Comparison of ENCODE assay signal across 13 cellular contexts in genomic region chr2:168030862-168031624, GRCh38.
A peak's percentile ranks its signal among the peaks of the same experiment; 100 is the strongest.
DNase-seq lines count a peak whose midpoint lies in the region; ATAC-seq, FAIRE-seq and TF ChIP-seq lines count a peak whose summit lies in the region.
"Had no signal": no experiment of that assay in that cellular context is flagged by ENCODE, and none has a peak within 500 bp of the region (broad histone marks: within the 10 kb centered on the region; RNA-seq: fewer than 3 reads in every experiment).

No MANE protein-coding gene starts in this region.

- H3K4me1 Mint-ChIP-seq in astrocyte (ENCODE audit: low read depth, unreplicated experiment), result peaks cover 14% of the 10 kb centered on the region
- H3K4me1 Mint-ChIP-seq: activated naive CD4-positive, alpha-beta T cell treated with anti-CD3 and anti-CD28 coated beads, Interleukin-2, amount 50 U/mL, for 24 hours had no signal

- peak overlapping the region; percentile 69 for H3K27ac ChIP-seq in astrocyte (ENCODE audit: low read depth, low read length)

- no peak overlapping the region for H3K4me3 Mint-ChIP-seq in astrocyte (ENCODE audit: unreplicated experiment)
- H3K4me3 Mint-ChIP-seq: activated naive CD4-positive, alpha-beta T cell treated with anti-CD3 and anti-CD28 coated beads, Interleukin-2, amount 50 U/mL, for 24 hours; naive B cell had no signal

- no peaks in the 10 kb centered on the region for H3K79me2 ChIP-seq in astrocyte (ENCODE audit: insufficient read depth, low read length)

- no peak overlapping the region for H2AFZ ChIP-seq in astrocyte (ENCODE audit: low read depth, low read length)

- no peaks in the 10 kb centered on the region for H3K27me3 ChIP-seq in astrocyte (ENCODE audit: insufficient read depth, low read length)

- H3K9ac ChIP-seq in astrocyte (ENCODE audit: low read length), result peak overlapping the region; percentile 54

- peak; percentile 60 for FAIRE-seq in astrocyte (lab: Jason Lieb, UNC)

- no peaks in the 10 kb centered on the region for H3K36me3 ChIP-seq in astrocyte (ENCODE audit: insufficient read depth, low read length)
- H3K36me3 ChIP-seq: thoracic aorta had no signal

- TF ChIP-seq CTCF in astrocyte (IDR thresholded peaks at IDR 0.05; ENCODE audit: insufficient read depth, low read depth, low read length), result no peak

- no peaks in the 10 kb centered on the region for H3K27me3 Mint-ChIP-seq in astrocyte (ENCODE audit: low read depth, unreplicated experiment)
- H3K27me3 Mint-ChIP-seq: activated naive CD4-positive, alpha-beta T cell treated with anti-CD3 and anti-CD28 coated beads, Interleukin-2, amount 50 U/mL, for 24 hours; naive B cell had no signal

- ATAC-seq in HG03039 (IDR thresholded peaks at IDR 0.05; ENCODE audit: unreplicated experiment), result peak; percentile 87

- no peaks in the 10 kb centered on the region for H3K9me3 ChIP-seq in astrocyte (ENCODE audit: insufficient read depth, low read depth, low read length)
- H3K9me3 ChIP-seq: thoracic aorta had no signal

- peak overlapping the region; percentile 73 for H3K27ac Mint-ChIP-seq in astrocyte (ENCODE audit: unreplicated experiment)
- H3K27ac Mint-ChIP-seq: activated naive CD4-positive, alpha-beta T cell treated with anti-CD3 and anti-CD28 coated beads, Interleukin-2, amount 50 U/mL, for 24 hours had no signal

- no peaks in the 10 kb centered on the region for H3K9me3 Mint-ChIP-seq in astrocyte (ENCODE audit: unreplicated experiment)
- H3K9me3 Mint-ChIP-seq: activated naive CD4-positive, alpha-beta T cell treated with anti-CD3 and anti-CD28 coated beads, Interleukin-2, amount 50 U/mL, for 24 hours; naive B cell had no signal

- H3K36me3 Mint-ChIP-seq in astrocyte (ENCODE audit: low read depth, unreplicated experiment), result peaks cover 3% of the 10 kb centered on the region

- peak; percentile 29 for DNase-seq in stimulated activated CD4-positive, alpha-beta T cell treated with anti-CD3 and anti-CD28 coated beads, Interleukin-15, amount 100 ng/mL, for 24 hours
- no peak for DNase-seq in stimulated activated CD4-positive, alpha-beta T cell treated with anti-CD3 and anti-CD28 coated beads, Interleukin-4, amount 100 ng/mL, for 4 hours
- DNase-seq in astrocyte (ENCODE audit: low read depth) (peak; percentile 85), iPS-NIHi7 (ENCODE audit: extremely low spot score) (no peak), NCI-H345 (lab: John Stamatoyannopoulos, UW) (no peak), DMS79 (lab: John Stamatoyannopoulos, UW) (no peak), NCI-H2029 treated with DMSO at 0.1 percent for 48 hours (lab: John Stamatoyannopoulos, UW) (no peak)
- DNase-seq: DMS53, naive B cell, NCI-H2171 had no signal

- no peaks in the 10 kb centered on the region for H4K20me1 ChIP-seq in astrocyte (ENCODE audit: insufficient read depth, low read length)

- H3K4me3 ChIP-seq in astrocyte (ENCODE audit: insufficient read depth, low read depth, low read length), result no peak overlapping the region
- H3K4me3 ChIP-seq: thoracic aorta had no signal

- H3K4me2 ChIP-seq in astrocyte (ENCODE audit: low read length), result peak overlapping the region; percentile 40

- peaks cover 9% of the 10 kb centered on the region for H3K4me1 ChIP-seq in astrocyte (ENCODE audit: insufficient read depth, low read length)

Comparison
In these comparisons a context has a peak if more than half of its experiments do, and no peak if none do; other contexts are left out.
1. DNase-seq: peak in stimulated activated CD4-positive, alpha-beta T cell treated with anti-CD3 and anti-CD28 coated beads, Interleukin-15, amount 100 ng/mL, for 24 hours (single experiment) and astrocyte (single experiment); none in stimulated activated CD4-positive, alpha-beta T cell treated with anti-CD3 and anti-CD28 coated beads, Interleukin-4, amount 100 ng/mL, for 4 hours (0 of 2), iPS-NIHi7 (single experiment), NCI-H345 (single experiment), DMS79 (single experiment) and NCI-H2029 treated with DMSO at 0.1 percent for 48 hours (single experiment).